In the genomic region with DNA sequence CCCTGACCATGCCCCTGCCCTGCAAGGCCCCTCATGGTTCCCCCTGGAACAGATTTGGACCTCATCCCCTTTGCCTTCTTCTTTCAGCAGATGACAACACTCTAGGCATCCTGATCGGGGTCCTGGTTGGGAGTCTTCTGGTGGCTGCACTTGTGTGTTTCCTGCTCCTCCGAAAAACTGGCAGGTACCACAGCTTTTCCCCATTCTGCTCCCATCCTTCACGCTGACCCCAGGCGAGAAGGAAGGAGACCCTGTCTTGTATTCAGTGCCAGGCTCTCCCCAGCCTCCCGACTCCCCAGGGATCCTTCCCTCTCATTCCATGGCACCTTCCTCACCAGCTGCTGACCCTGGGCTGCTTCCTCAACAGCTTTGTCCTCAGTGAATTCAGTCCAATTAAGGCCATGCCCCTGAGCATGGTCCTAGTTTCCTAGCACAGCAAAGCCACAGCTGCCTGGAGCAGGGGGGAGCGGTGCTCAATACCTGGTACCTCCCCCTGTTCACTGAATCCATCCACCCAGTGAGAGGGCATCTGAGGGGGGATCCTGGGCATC, we compare ENCODE assay signal across 26 cellular contexts. TPM values are rescaled to one million over a fixed set of nuclear protein-coding genes. Genes with fewer than 3 reads are reported as not detected.
DNase-seq lines count a peak whose midpoint lies in the region; ATAC-seq and TF ChIP-seq lines count a peak whose summit lies in the region.
"Had no signal": no experiment of that assay in that cellular context is flagged by ENCODE, and none has a peak within 500 bp of the region (broad histone marks: within the 10 kb centered on the region; RNA-seq: fewer than 3 reads in every experiment).

No MANE protein-coding gene starts in this region.

- H3K4me3 ChIP-seq in upper lobe of left lung = no peak overlapping the region
- H3K4me3 ChIP-seq: A549; BLaER1 treated with 17β-estradiol and CSF1 and Interleukin-3, amounts not matched to agents 10 nM and 100 nM; GM12878 had no signal

- H3K9me3 Mint-ChIP-seq in activated CD8-positive, alpha-beta memory T cell treated with anti-CD3 and anti-CD28 coated beads, Interleukin-2, amount 10 ng/mL, durations not matched to agents 7 days and 5 days (ENCODE audit: low read depth) = peaks cover 14% of the 10 kb centered on the region
- peaks cover 25% of the 10 kb centered on the region for H3K9me3 Mint-ChIP-seq in osteocyte (ENCODE audit: unreplicated experiment)
- peaks cover 7 to 18% of the 10 kb centered on the region in 2 donors for H3K9me3 Mint-ChIP-seq in stimulated activated naive B cell treated with anti-CD40 and anti-IgM and Interleukin-4, amounts not matched to agents 10 μg/mL and 1 μg/mL and 100 μg/mL, for 72 hours
- H3K9me3 Mint-ChIP-seq in Calu3 (ENCODE audit: low read depth, unreplicated experiment) = peaks cover 10% of the 10 kb centered on the region

- intact Hi-C loops in Calu3 (cut with micrococcal nuclease; ENCODE audit: unreplicated experiment) = no loop called here

- H3K36me3 Mint-ChIP-seq in activated CD8-positive, alpha-beta memory T cell treated with anti-CD3 and anti-CD28 coated beads, Interleukin-2, amount 10 ng/mL, durations not matched to agents 7 days and 5 days = peaks cover 45% of the 10 kb centered on the region
- H3K36me3 Mint-ChIP-seq in osteocyte (ENCODE audit: unreplicated experiment) (no peaks in the 10 kb centered on the region), Calu3 (ENCODE audit: insufficient read depth, unreplicated experiment) (peaks cover 5% of the 10 kb centered on the region)
- H3K36me3 Mint-ChIP-seq in stimulated activated naive B cell treated with anti-CD40 and anti-IgM and Interleukin-4, amounts not matched to agents 10 μg/mL and 1 μg/mL and 100 μg/mL, for 72 hours = peaks cover 57 to 92% of the 10 kb centered on the region in 2 donors

- TF ChIP-seq CTCF in osteocyte (IDR thresholded peaks at IDR 0.05) = no peak
- no peak for TF ChIP-seq CTCF in upper lobe of left lung (IDR thresholded peaks at IDR 0.05)
- TF ChIP-seq CTCF in Calu3 (IDR thresholded peaks at IDR 0.05; ENCODE audit: unreplicated experiment) = no peak

- no peak for TF ChIP-seq EP300 in upper lobe of left lung (IDR thresholded peaks at IDR 0.05)

- H3K4me1 ChIP-seq in upper lobe of left lung = no peaks in the 10 kb centered on the region
- H3K4me1 ChIP-seq: A549, Caco-2 had no signal

- peak; percentile 28 for DNase-seq in activated CD8-positive, alpha-beta memory T cell treated with anti-CD3 and anti-CD28 coated beads, Interleukin-2, amount 10 ng/mL, durations not matched to agents 7 days and 5 days
- no peak for DNase-seq in activated CD8-positive, alpha-beta memory T cell treated with anti-CD3 and anti-CD28 coated beads, Interleukin-2, amount 50 U/mL, for 48 hours
- DNase-seq in osteocyte (ENCODE audit: extremely low spot score, unreplicated experiment) (peak; percentile 65), upper lobe of left lung (no peak), Calu3 (no peak)
- DNase-seq in stimulated activated naive B cell treated with anti-CD40 and anti-IgM and Interleukin-4, amounts not matched to agents 10 μg/mL and 1 μg/mL and 100 μg/mL, for 72 hours = no peak
- DNase-seq: AML-193; Caco-2; CD4-positive, alpha-beta T cell; CD8-positive, alpha-beta T cell; DMS 273 treated with DMSO at 0.1 percent for 48 hours; DMS153; DMS53; DMS79; DND-41; EL; GDM1 had no signal

- BruUV-seq in Calu3 (replicated peaks; lab: Mats Ljungman, UMichigan) = no TSS peak

- H3K27me3 Mint-ChIP-seq in activated CD8-positive, alpha-beta memory T cell treated with anti-CD3 and anti-CD28 coated beads, Interleukin-2, amount 10 ng/mL, durations not matched to agents 7 days and 5 days = no peaks in the 10 kb centered on the region
- H3K27me3 Mint-ChIP-seq in osteocyte (ENCODE audit: unreplicated experiment) (no peaks in the 10 kb centered on the region), Calu3 (ENCODE audit: unreplicated experiment) (peaks cover 98% of the 10 kb centered on the region)
- no peaks in the 10 kb centered on the region for H3K27me3 Mint-ChIP-seq in stimulated activated naive B cell treated with anti-CD40 and anti-IgM and Interleukin-4, amounts not matched to agents 10 μg/mL and 1 μg/mL and 100 μg/mL, for 72 hours
- H3K27me3 Mint-ChIP-seq: B cell; CD4-positive, alpha-beta T cell had no signal

- H3K9me3 ChIP-seq in upper lobe of left lung = peaks cover 0 to 21% (median 18%) of the 10 kb centered on the region in 4 donors

- H3K27ac Mint-ChIP-seq in activated CD8-positive, alpha-beta memory T cell treated with anti-CD3 and anti-CD28 coated beads, Interleukin-2, amount 10 ng/mL, durations not matched to agents 7 days and 5 days = no peak overlapping the region
- H3K27ac Mint-ChIP-seq in osteocyte (ENCODE audit: unreplicated experiment) = no peak overlapping the region
- H3K27ac Mint-ChIP-seq in stimulated activated naive B cell treated with anti-CD40 and anti-IgM and Interleukin-4, amounts not matched to agents 10 μg/mL and 1 μg/mL and 100 μg/mL, for 72 hours = peak overlapping the region; percentile 65
- no peak overlapping the region for H3K27ac Mint-ChIP-seq in Calu3 (ENCODE audit: unreplicated experiment)
- H3K27ac Mint-ChIP-seq: B cell; CD4-positive, alpha-beta T cell; CD8-positive, alpha-beta T cell had no signal

- TF ChIP-seq POLR2A in upper lobe of left lung (IDR thresholded peaks at IDR 0.05) = no peak

- peaks cover 0 to 7% (median 0%) of the 10 kb centered on the region in 4 donors for H3K36me3 ChIP-seq in upper lobe of left lung

- no peaks in the 10 kb centered on the region for H3K27me3 ChIP-seq in upper lobe of left lung
- H3K27me3 ChIP-seq: BLaER1 treated with 17β-estradiol and CSF1 and Interleukin-3, amounts not matched to agents 10 nM and 100 nM had no signal

- ATAC-seq in activated CD8-positive, alpha-beta memory T cell treated with anti-CD3 and anti-CD28 coated beads, Interleukin-2, amount 10 ng/mL, durations not matched to agents 7 days and 5 days = no peak
- no peak for ATAC-seq in stimulated activated naive B cell treated with anti-CD40 and anti-IgM and Interleukin-4, amounts not matched to agents 10 μg/mL and 1 μg/mL and 100 μg/mL, for 72 hours (replicated peaks)
- ATAC-seq in upper lobe of left lung (ENCODE audit: low FRiP score in 2 of 2) = no peak
- ATAC-seq: A549; CD8-positive, alpha-beta T cell; GM12878 had no signal

- H3K4me3 Mint-ChIP-seq in activated CD8-positive, alpha-beta memory T cell treated with anti-CD3 and anti-CD28 coated beads, Interleukin-2, amount 10 ng/mL, durations not matched to agents 7 days and 5 days = no peak overlapping the region
- H3K4me3 Mint-ChIP-seq in osteocyte (ENCODE audit: unreplicated experiment) (no peak overlapping the region), Calu3 (ENCODE audit: low read depth, unreplicated experiment) (no peak overlapping the region)
- no peak overlapping the region for H3K4me3 Mint-ChIP-seq in stimulated activated naive B cell treated with anti-CD40 and anti-IgM and Interleukin-4, amounts not matched to agents 10 μg/mL and 1 μg/mL and 100 μg/mL, for 72 hours
- H3K4me3 Mint-ChIP-seq: B cell; CD4-positive, alpha-beta T cell; CD8-positive, alpha-beta T cell had no signal

- H3K4me1 Mint-ChIP-seq in activated CD8-positive, alpha-beta memory T cell treated with anti-CD3 and anti-CD28 coated beads, Interleukin-2, amount 10 ng/mL, durations not matched to agents 7 days and 5 days = no peaks in the 10 kb centered on the region
- H3K4me1 Mint-ChIP-seq in osteocyte (ENCODE audit: unreplicated experiment) (no peaks in the 10 kb centered on the region), Calu3 (ENCODE audit: low read depth, unreplicated experiment) (no peaks in the 10 kb centered on the region)
- H3K4me1 Mint-ChIP-seq in stimulated activated naive B cell treated with anti-CD40 and anti-IgM and Interleukin-4, amounts not matched to agents 10 μg/mL and 1 μg/mL and 100 μg/mL, for 72 hours = no peaks in the 10 kb centered on the region

- no peak overlapping the region for H3K27ac ChIP-seq in upper lobe of left lung
- H3K27ac ChIP-seq: 22Rv1; A549; BLaER1 treated with 17β-estradiol and CSF1 and Interleukin-3, amounts not matched to agents 10 nM and 100 nM; C4-2B had no signal

- 73 to 85% methylated on average over 5 to 6 of the region's 6 CpGs for WGBS in upper lobe of left lung, 2 donors

- CTCF ChIA-PET in activated CD8-positive, alpha-beta memory T cell treated with anti-CD3 and anti-CD28 coated beads, Interleukin-2, amount 10 ng/mL, durations not matched to agents 7 days and 5 days (lab: Charles Lee) = interaction anchor here (1.1 kb wide), 1 partner anchor 12 kb away, joined by 3 read pairs; no protein-coding TSS in a partner anchor
- CTCF ChIA-PET in Calu3 (lab: Charles Lee) = no interaction called here

RNA-seq across cellular contexts. Expression of a gene that starts 8.4 kb away (rescaled TPM):
- total RNA-seq in activated CD8-positive, alpha-beta memory T cell treated with anti-CD3 and anti-CD28 coated beads, Interleukin-2, amount 10 ng/mL, durations not matched to agents 7 days and 5 days = 10 to 100 TPM; 54.6 to 57.1 TPM
- not detected in 2 replicates for total RNA-seq in osteocyte
- 10 to 100 TPM in 4 of 6 donors, 1 to 10 TPM in 2; 2.3 to 22.4 (median 16.3) TPM for total RNA-seq in upper lobe of left lung
- not detected in 2 replicates for total RNA-seq in Calu3 (2022)
- total RNA-seq: A172, Caco-2, Daoy had no signal

RNA-seq across cellular contexts. Expression of a gene that starts 42.5 kb away (rescaled TPM):
- total RNA-seq in activated CD8-positive, alpha-beta memory T cell treated with anti-CD3 and anti-CD28 coated beads, Interleukin-2, amount 10 ng/mL, durations not matched to agents 7 days and 5 days = not detected
- not detected in 2 replicates for total RNA-seq in osteocyte
- 1 to 10 TPM; 1.7 to 8.6 (median 5.0) TPM for total RNA-seq in upper lobe of left lung
- total RNA-seq in Calu3 (2022) = not detected in 2 replicates
- total RNA-seq: A172; B cell; Caco-2; CD8-positive, alpha-beta T cell; Daoy; G401; GM12878 had no signal

Comparison
In these comparisons a context has a peak if more than half of its experiments do, and no peak if none do; other contexts are left out.
1. DNase-seq: peak in activated CD8-positive, alpha-beta memory T cell treated with anti-CD3 and anti-CD28 coated beads, Interleukin-2, amount 10 ng/mL, durations not matched to agents 7 days and 5 days (single experiment) and osteocyte (single experiment); none in activated CD8-positive, alpha-beta memory T cell treated with anti-CD3 and anti-CD28 coated beads, Interleukin-2, amount 50 U/mL, for 48 hours (single experiment), stimulated activated naive B cell treated with anti-CD40 and anti-IgM and Interleukin-4, amounts not matched to agents 10 μg/mL and 1 μg/mL and 100 μg/mL, for 72 hours (single experiment), upper lobe of left lung (0 of 2) and Calu3 (single experiment).